Comparison of ENCODE assay signal across 1 cellular context in genomic region chr14:21240417-21240816, GRCh38.
TF ChIP-seq lines count a peak whose summit lies in the region.

No MANE protein-coding gene starts in this region.

TF ChIP-seq in K562, 482 proteins besides CTCF, POLR2A, EP300 and RAD21:
- TF ChIP-seq POLR2G (IDR thresholded peaks at IDR 0.05; ENCODE audit: low read depth, low read length) = 0 out of 2 replicates have a peak, but pooled peaks have one; percentile 10
- TF ChIP-seq, protein P1, sequence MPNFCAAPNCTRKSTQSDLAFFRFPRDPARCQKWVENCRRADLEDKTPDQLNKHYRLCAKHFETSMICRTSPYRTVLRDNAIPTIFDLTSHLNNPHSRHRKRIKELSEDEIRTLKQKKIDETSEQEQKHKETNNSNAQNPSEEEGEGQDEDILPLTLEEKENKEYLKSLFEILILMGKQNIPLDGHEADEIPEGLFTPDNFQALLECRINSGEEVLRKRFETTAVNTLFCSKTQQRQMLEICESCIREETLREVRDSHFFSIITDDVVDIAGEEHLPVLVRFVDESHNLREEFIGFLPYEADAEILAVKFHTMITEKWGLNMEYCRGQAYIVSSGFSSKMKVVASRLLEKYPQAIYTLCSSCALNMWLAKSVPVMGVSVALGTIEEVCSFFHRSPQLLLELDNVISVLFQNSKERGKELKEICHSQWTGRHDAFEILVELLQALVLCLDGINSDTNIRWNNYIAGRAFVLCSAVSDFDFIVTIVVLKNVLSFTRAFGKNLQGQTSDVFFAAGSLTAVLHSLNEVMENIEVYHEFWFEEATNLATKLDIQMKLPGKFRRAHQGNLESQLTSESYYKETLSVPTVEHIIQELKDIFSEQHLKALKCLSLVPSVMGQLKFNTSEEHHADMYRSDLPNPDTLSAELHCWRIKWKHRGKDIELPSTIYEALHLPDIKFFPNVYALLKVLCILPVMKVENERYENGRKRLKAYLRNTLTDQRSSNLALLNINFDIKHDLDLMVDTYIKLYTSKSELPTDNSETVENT (CRISPR knock-in tag; IDR thresholded peaks at IDR 0.05) = no peak
